7 cellular contexts compared by ENCODE assay signal in genomic region chr18:37403100-37403781, GRCh38.
DNase-seq lines count a peak whose midpoint lies in the region; ATAC-seq and TF ChIP-seq lines count a peak whose summit lies in the region.

No MANE protein-coding gene starts in this region.

- H4K20me1 ChIP-seq in HCT116 (ENCODE audit: insufficient read depth) (no peaks in the 10 kb centered on the region), smooth muscle cell (ENCODE audit: low read depth) (no peaks in the 10 kb centered on the region)

- H3K4me2 ChIP-seq in HCT116 (ENCODE audit: low read length) (peak overlapping the region; percentile 23; the same call in 1 of the 2 replicates), smooth muscle cell (peak overlapping the region; percentile 56)

- H3K4me3 ChIP-seq in HCT116 (replicated peaks in 1 of 2; ENCODE audit: low read depth in 1 of 2, low read length in 2 of 2) (no peak overlapping the region), RWPE2 (ENCODE audit: severe bottlenecking) (no peak overlapping the region), heart right ventricle (no peak overlapping the region), smooth muscle cell (no peak overlapping the region)

- ATAC-seq in HCT116: peak; percentile 52
- ATAC-seq in RWPE2 (ENCODE audit: low read depth): peak; percentile 91
- peak; percentile 87 to 97 (median 93) for ATAC-seq in heart right ventricle
- no peak for ATAC-seq in left lobe of liver
- no peak for ATAC-seq in activated CD4-positive, alpha-beta T cell treated with anti-CD3 and anti-CD28 coated beads for 36 hours
- no peak for ATAC-seq in HG03039 (IDR thresholded peaks at IDR 0.05; ENCODE audit: unreplicated experiment)

- H3K36me3 ChIP-seq in HCT116 (ENCODE audit: control insufficient read depth in 1 of 2, insufficient read depth in 2 of 2, low read length in 2 of 2) (no peaks in the 10 kb centered on the region), RWPE2 (ENCODE audit: low read depth) (no peaks in the 10 kb centered on the region), heart right ventricle (no peaks in the 10 kb centered on the region), smooth muscle cell (ENCODE audit: low read depth) (no peaks in the 10 kb centered on the region)

- BruUV-seq in HCT116 (replicated peaks; lab: Mats Ljungman, UMichigan): no TSS peak

- H3K9ac ChIP-seq in HCT116 (ENCODE audit: low read length) (no peak overlapping the region), smooth muscle cell (ENCODE audit: low read depth) (peak overlapping the region; percentile 55)

- no peaks in the 10 kb centered on the region for H3K4me1 Mint-ChIP-seq in activated CD4-positive, alpha-beta T cell treated with anti-CD3 and anti-CD28 coated beads for 36 hours

- H2AFZ ChIP-seq in HCT116 (ENCODE audit: low read depth, low read length, poor library complexity, severe bottlenecking): no peak overlapping the region
- H2AFZ ChIP-seq in smooth muscle cell (ENCODE audit: low read depth): peak overlapping the region; percentile 67

- H3K27me3 ChIP-seq in HCT116 (ENCODE audit: insufficient read depth, low read length) (no peaks in the 10 kb centered on the region), RWPE2 (ENCODE audit: insufficient read depth, poor library complexity, severe bottlenecking) (no peaks in the 10 kb centered on the region), heart right ventricle (no peaks in the 10 kb centered on the region), smooth muscle cell (ENCODE audit: low read depth) (peaks cover 11% of the 10 kb centered on the region)

- RAD21 ChIA-PET in HCT116 (lab: Charles Lee; ENCODE audit: low non-redundant PET in 1 of 2, low total read pairs in 2 of 2, uncharacterized antibody in 2 of 2, unreplicated experiment in 2 of 2): no interaction called here

- H3K9me2 ChIP-seq in HCT116 (ENCODE audit: insufficient read depth): no peaks in the 10 kb centered on the region

- H3K36me3 Mint-ChIP-seq in activated CD4-positive, alpha-beta T cell treated with anti-CD3 and anti-CD28 coated beads for 36 hours (ENCODE audit: low read depth): no peaks in the 10 kb centered on the region

- WGBS in heart right ventricle, 2 donors: 54 to 55% methylated on average over 20 of the region's 20 CpGs
- 40% methylated on average over 18 of the region's 20 CpGs for WGBS in smooth muscle cell (ENCODE audit: low lambda C conversion rate)

- no peaks in the 10 kb centered on the region for H3F3A ChIP-seq in smooth muscle cell (ENCODE audit: low read depth)

- DNase-seq in HCT116 (ENCODE audit: low read depth, low spot score): no peak
- DNase-seq in RWPE2 (ENCODE audit: low spot score): no peak
- peak; percentile 43 to 74 for DNase-seq in heart right ventricle
- peak; percentile 41 for DNase-seq in smooth muscle cell (lab: John Stamatoyannopoulos, UW; ENCODE audit: unreplicated experiment)
- DNase-seq in left lobe of liver (ENCODE audit: low spot score): no peak
- no peak for DNase-seq in activated CD4-positive, alpha-beta T cell treated with anti-CD3 and anti-CD28 coated beads for 36 hours

- H3K9me3 ChIP-seq in HCT116 (ENCODE audit: control insufficient read depth in 1 of 2, insufficient read depth in 1 of 2, low read depth in 1 of 2, low read length in 2 of 2) (no peaks in the 10 kb centered on the region), RWPE2 (ENCODE audit: severe bottlenecking) (no peaks in the 10 kb centered on the region), heart right ventricle (no peaks in the 10 kb centered on the region), smooth muscle cell (replicated peaks; ENCODE audit: low read depth) (no peaks in the 10 kb centered on the region)

- no peak for TF ChIP-seq POLR2A in HCT116 (IDR thresholded peaks at IDR 0.05; ENCODE audit: borderline replicate concordance, extremely low read depth, insufficient read depth, insufficient read length)

- H3K9me3 Mint-ChIP-seq in activated CD4-positive, alpha-beta T cell treated with anti-CD3 and anti-CD28 coated beads for 36 hours (ENCODE audit: low read depth): no peaks in the 10 kb centered on the region

- no peak overlapping the region for H3K27ac Mint-ChIP-seq in activated CD4-positive, alpha-beta T cell treated with anti-CD3 and anti-CD28 coated beads for 36 hours

- no peak overlapping the region for H3K4me3 Mint-ChIP-seq in activated CD4-positive, alpha-beta T cell treated with anti-CD3 and anti-CD28 coated beads for 36 hours

- no peak for TF ChIP-seq RAD21 in HCT116 (IDR thresholded peaks at IDR 0.05; ENCODE audit: low read depth)

- no peaks in the 10 kb centered on the region for H3K27me3 Mint-ChIP-seq in activated CD4-positive, alpha-beta T cell treated with anti-CD3 and anti-CD28 coated beads for 36 hours

- H3K27ac ChIP-seq in HCT116 (ENCODE audit: low read depth, low read length): no peak overlapping the region
- peak overlapping the region; percentile 20 for H3K27ac ChIP-seq in RWPE2 (ENCODE audit: poor library complexity, severe bottlenecking)
- peak overlapping the region in 5 of 10 donors; percentile 31 to 63 (median 47) for H3K27ac ChIP-seq in heart right ventricle
- peak overlapping the region; percentile 73 for H3K27ac ChIP-seq in smooth muscle cell (ENCODE audit: low read depth)

- no peaks in the 10 kb centered on the region for H3K79me2 ChIP-seq in HCT116 (ENCODE audit: insufficient read depth, low read length)
- no peaks in the 10 kb centered on the region for H3K79me2 ChIP-seq in smooth muscle cell (ENCODE audit: low read depth)

- intact Hi-C loops in HCT116 (cut with micrococcal nuclease): no loop called here
- intact Hi-C loops in heart right ventricle (cut with DNase I): no loop called here
- intact Hi-C loops in activated CD4-positive, alpha-beta T cell treated with anti-CD3 and anti-CD28 coated beads for 36 hours (cut with DNase I, micrococcal nuclease): no loop called here

- H3K4me1 ChIP-seq in HCT116 (ENCODE audit: control insufficient read depth in 1 of 2, insufficient read depth in 2 of 2, low read length in 2 of 2): peaks cover 0 to 10% of the 10 kb centered on the region in 2 experiments; a peak in 2 of 4 replicates
- peaks cover 9% of the 10 kb centered on the region for H3K4me1 ChIP-seq in RWPE2 (ENCODE audit: insufficient read depth, poor library complexity, severe bottlenecking)
- H3K4me1 ChIP-seq in heart right ventricle: peaks cover 0 to 17% (median 6%) of the 10 kb centered on the region in 9 donors
- peaks cover 10% of the 10 kb centered on the region for H3K4me1 ChIP-seq in smooth muscle cell (ENCODE audit: low read depth)

- TF ChIP-seq CTCF in HCT116 (IDR thresholded peaks at IDR 0.05 in 2 of 3, conservative IDR thresholded peaks at IDR 0.05 in 1 of 3; ENCODE audit: borderline replicate concordance in 1 of 3, insufficient read depth in 1 of 3, low read depth in 2 of 3, low read length in 2 of 3) (no peak), RWPE2 (IDR thresholded peaks at IDR 0.05; ENCODE audit: poor library complexity, severe bottlenecking) (no peak), heart right ventricle (IDR thresholded peaks at IDR 0.05) (no peak), smooth muscle cell (IDR thresholded peaks at IDR 0.05; ENCODE audit: borderline replicate concordance, insufficient read depth, poor library complexity, severe bottlenecking) (no peak)

- CTCF ChIA-PET in HCT116 (lab: Charles Lee): no interaction called here
- CTCF ChIA-PET in activated CD4-positive, alpha-beta T cell treated with anti-CD3 and anti-CD28 coated beads for 36 hours (lab: Charles Lee): no interaction called here

- POLR2A ChIA-PET in HCT116 (lab: Charles Lee): no interaction called here
- POLR2A ChIA-PET in activated CD4-positive, alpha-beta T cell treated with anti-CD3 and anti-CD28 coated beads for 36 hours (lab: Charles Lee): no interaction called here

TF ChIP-seq in HCT116, 20 proteins besides CTCF, POLR2A, EP300 and RAD21:
- TF ChIP-seq, protein P1, sequence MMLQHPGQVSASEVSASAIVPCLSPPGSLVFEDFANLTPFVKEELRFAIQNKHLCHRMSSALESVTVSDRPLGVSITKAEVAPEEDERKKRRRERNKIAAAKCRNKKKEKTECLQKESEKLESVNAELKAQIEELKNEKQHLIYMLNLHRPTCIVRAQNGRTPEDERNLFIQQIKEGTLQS (IDR thresholded peaks at IDR 0.05): no peak
- no peak for TF ChIP-seq ZBTB33 (IDR thresholded peaks at IDR 0.05; ENCODE audit: extremely low read depth, insufficient replicate concordance, low read length)
- TF ChIP-seq EZH2 (IDR thresholded peaks at IDR 0.05): no peak
- no peak for TF ChIP-seq ELF1 (IDR thresholded peaks at IDR 0.05; ENCODE audit: borderline replicate concordance, low read depth)
- no peak for TF ChIP-seq EZH2phosphoT487 (IDR thresholded peaks at IDR 0.05; ENCODE audit: borderline replicate concordance)
- TF ChIP-seq, protein P2, sequence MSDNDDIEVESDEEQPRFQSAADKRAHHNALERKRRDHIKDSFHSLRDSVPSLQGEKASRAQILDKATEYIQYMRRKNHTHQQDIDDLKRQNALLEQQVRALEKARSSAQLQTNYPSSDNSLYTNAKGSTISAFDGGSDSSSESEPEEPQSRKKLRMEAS (IDR thresholded peaks at IDR 0.05): no peak
- no peak for TF ChIP-seq EGR1 (IDR thresholded peaks at IDR 0.05; ENCODE audit: low read depth)
- no peak for TF ChIP-seq YY1 (IDR thresholded peaks at IDR 0.05; ENCODE audit: extremely low read depth, insufficient replicate concordance, low read depth, low read length)
- TF ChIP-seq SP1 (IDR thresholded peaks at IDR 0.05; ENCODE audit: low read depth): no peak
TF ChIP-seq in HCT116: peak in this region for 0.

Comparison
In these comparisons a context has a peak if more than half of its experiments do, and no peak if none do; other contexts are left out.
1. ATAC-seq: peak in HCT116 (single experiment), RWPE2 (single experiment) and heart right ventricle (8 of 8); none in left lobe of liver (single experiment), activated CD4-positive, alpha-beta T cell treated with anti-CD3 and anti-CD28 coated beads for 36 hours (single experiment) and HG03039 (single experiment).
2. DNase-seq: peak in heart right ventricle (2 of 2) and smooth muscle cell (single experiment); none in HCT116 (single experiment), RWPE2 (single experiment), left lobe of liver (single experiment) and activated CD4-positive, alpha-beta T cell treated with anti-CD3 and anti-CD28 coated beads for 36 hours (single experiment).